ENCODE assay signal across 13 cellular contexts in genomic region chr6:25286891-25287290, GRCh38. TPM values are rescaled to one million over a fixed set of nuclear protein-coding genes. Genes with fewer than 3 reads are reported as not detected.
DNase-seq lines count a peak whose midpoint lies in the region; ATAC-seq and TF ChIP-seq lines count a peak whose summit lies in the region.
"Had no signal": no experiment of that assay in that cellular context is flagged by ENCODE, and none has a peak within 500 bp of the region (broad histone marks: within the 10 kb centered on the region; RNA-seq: fewer than 3 reads in every experiment).

No MANE protein-coding gene starts in this region.

- no peaks in the 10 kb centered on the region for H3K9me3 ChIP-seq in Loucy (ENCODE audit: insufficient read depth, low read depth, low read length)
- no peaks in the 10 kb centered on the region for H3K9me3 ChIP-seq in ascending aorta
- H3K9me3 ChIP-seq: Caco-2, HAP-1 had no signal

- peaks cover 6% of the 10 kb centered on the region for H3K4me1 Mint-ChIP-seq in activated CD4-positive, alpha-beta T cell treated with anti-CD3 and anti-CD28 coated beads for 36 hours

- H3K36me3 Mint-ChIP-seq in activated CD4-positive, alpha-beta T cell treated with anti-CD3 and anti-CD28 coated beads for 36 hours (ENCODE audit: low read depth): no peaks in the 10 kb centered on the region

- peaks cover 18% of the 10 kb centered on the region for H3K4me1 ChIP-seq in Loucy (ENCODE audit: insufficient read depth, low read length, poor library complexity, severe bottlenecking)
- H3K4me1 ChIP-seq in ascending aorta: peaks cover 6 to 45% of the 10 kb centered on the region in 2 donors
- H3K4me1 ChIP-seq: Caco-2, HAP-1 had no signal

- H4K20me1 ChIP-seq in Loucy (ENCODE audit: insufficient read depth, low read length, poor library complexity, severe bottlenecking): no peaks in the 10 kb centered on the region

- H3K4me3 ChIP-seq in Loucy (ENCODE audit: low read length, poor library complexity, severe bottlenecking): no peak overlapping the region
- H3K4me3 ChIP-seq in ascending aorta: no peak overlapping the region
- H3K4me3 ChIP-seq: GM23248, HAP-1 had no signal

- peak overlapping the region; percentile 5 for H3K4me2 ChIP-seq in Loucy (ENCODE audit: low read depth, low read length, poor library complexity, severe bottlenecking)

- POLR2A ChIA-PET in activated CD4-positive, alpha-beta T cell treated with anti-CD3 and anti-CD28 coated beads for 36 hours (lab: Charles Lee): no interaction called here

- no peak overlapping the region for H3K27ac Mint-ChIP-seq in activated CD4-positive, alpha-beta T cell treated with anti-CD3 and anti-CD28 coated beads for 36 hours
- H3K27ac Mint-ChIP-seq: CD4-positive, alpha-beta T cell had no signal

- H3K27me3 ChIP-seq in Loucy (ENCODE audit: insufficient read depth, low read length, poor library complexity, severe bottlenecking) (no peaks in the 10 kb centered on the region), ascending aorta (no peaks in the 10 kb centered on the region)

- no peaks in the 10 kb centered on the region for H3K9me2 ChIP-seq in Loucy (replicated peaks; ENCODE audit: low read depth, low read length)

- H3K9me3 Mint-ChIP-seq in activated CD4-positive, alpha-beta T cell treated with anti-CD3 and anti-CD28 coated beads for 36 hours (ENCODE audit: low read depth): no peaks in the 10 kb centered on the region
- H3K9me3 Mint-ChIP-seq: CD4-positive, alpha-beta T cell had no signal

- no peak overlapping the region for H2AFZ ChIP-seq in Loucy (ENCODE audit: low read length)
- H2AFZ ChIP-seq: GM23248 had no signal

- peaks cover 18% of the 10 kb centered on the region for H3K79me2 ChIP-seq in Loucy (ENCODE audit: insufficient read depth, low read length)

- H3K36me3 ChIP-seq in Loucy (ENCODE audit: insufficient read depth, low read length) (no peaks in the 10 kb centered on the region), ascending aorta (peaks cover 0 to 4% of the 10 kb centered on the region in 2 donors)
- H3K36me3 ChIP-seq: HAP-1 had no signal

- TF ChIP-seq CTCF in Loucy (conservative IDR thresholded peaks at IDR 0.05; ENCODE audit: low read length): no peak
- TF ChIP-seq CTCF in ascending aorta (IDR thresholded peaks at IDR 0.05): no peak

- CTCF ChIA-PET in activated CD4-positive, alpha-beta T cell treated with anti-CD3 and anti-CD28 coated beads for 36 hours (lab: Charles Lee): interaction anchor here (1.0 to 1.6 kb wide), 3 partner anchors 8 to 270 kb away, joined by 3 to 6 read pairs (median 4); no protein-coding TSS in a partner anchor

- ATAC-seq in activated CD4-positive, alpha-beta T cell treated with anti-CD3 and anti-CD28 coated beads for 36 hours: no peak
- no peak for ATAC-seq in HG02981 (IDR thresholded peaks at IDR 0.05; ENCODE audit: unreplicated experiment)

- no peak overlapping the region for H3K9ac ChIP-seq in Loucy (ENCODE audit: low read depth, low read length, poor library complexity, severe bottlenecking)
- H3K9ac ChIP-seq: GM23248 had no signal

- no peaks in the 10 kb centered on the region for H3F3A ChIP-seq in Loucy (ENCODE audit: low read depth)

- H3K27ac ChIP-seq in ascending aorta (peak overlapping the region; percentile 24 to 51), epithelial cell of prostate (peak overlapping the region; percentile 7)
- H3K27ac ChIP-seq: C4-2B, GM23248 had no signal

- no peaks in the 10 kb centered on the region for H3K27me3 Mint-ChIP-seq in activated CD4-positive, alpha-beta T cell treated with anti-CD3 and anti-CD28 coated beads for 36 hours
- H3K27me3 Mint-ChIP-seq: CD4-positive, alpha-beta T cell had no signal

- intact Hi-C loops in ascending aorta (cut with DNase I): no loop called here
- intact Hi-C loops in activated CD4-positive, alpha-beta T cell treated with anti-CD3 and anti-CD28 coated beads for 36 hours (cut with DNase I, micrococcal nuclease): no loop called here

- no peak overlapping the region for H3K4me3 Mint-ChIP-seq in activated CD4-positive, alpha-beta T cell treated with anti-CD3 and anti-CD28 coated beads for 36 hours
- H3K4me3 Mint-ChIP-seq: CD4-positive, alpha-beta T cell had no signal

- DNase-seq in ascending aorta (ENCODE audit: low spot score in 2 of 2): no peak
- DNase-seq in epithelial cell of prostate (ENCODE audit: low read depth, low spot score): no peak
- DNase-seq in activated CD4-positive, alpha-beta T cell treated with anti-CD3 and anti-CD28 coated beads for 36 hours: no peak
- DNase-seq in stimulated activated CD4-positive, alpha-beta T cell treated with anti-CD3 and anti-CD28 coated beads, Interleukin-1b, Interleukin-23, amount 100 ng/mL, for 48 hours: no peak
- DNase-seq: AML-193; Caco-2; CD4-positive, alpha-beta T cell; GDM1; GM23248 had no signal

RNA-seq across cellular contexts. Expression of gene CARMIL1, which starts 7.7 kb away (rescaled TPM):
- total RNA-seq in ascending aorta: 16.1 TPM
- total RNA-seq in activated CD4-positive, alpha-beta T cell treated with anti-CD3 and anti-CD28 coated beads for 36 hours: 1 to 10 TPM; 4.5 to 4.9 TPM
